22 cellular contexts compared by ENCODE assay signal in the genomic region with DNA sequence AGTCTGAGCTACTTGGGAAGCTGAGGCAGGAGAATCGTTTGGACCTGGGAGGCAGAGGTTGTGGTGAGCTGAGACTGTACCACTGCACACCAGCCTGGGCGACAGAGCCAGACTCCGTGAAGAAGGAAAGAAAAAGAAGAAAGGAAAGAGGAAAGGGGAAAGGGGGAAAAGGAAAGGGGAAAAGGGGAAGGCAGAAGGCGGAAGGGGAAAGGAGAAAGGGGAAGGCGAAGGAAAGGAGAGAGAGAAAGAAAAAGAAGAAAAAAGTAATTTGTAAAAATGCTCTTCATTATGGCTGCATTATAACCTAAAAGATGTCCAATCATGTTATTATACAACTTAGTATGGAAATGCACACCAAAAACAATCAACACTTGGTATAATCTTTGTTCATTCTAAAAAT.
"Had no signal": no experiment of that assay in that cellular context is flagged by ENCODE, and none has a peak within 500 bp of the region (broad histone marks: within the 10 kb centered on the region; RNA-seq: fewer than 3 reads in every experiment).

No MANE protein-coding gene starts in this region.

- ATAC-seq: left colon; natural killer cell treated with Interleukin-12 subunit alpha and Interleukin-12 subunit beta and Interleukin-15 and Interleukin-18, amount 100 ng/mL, for 72 hours had no signal

- H3K4me3 ChIP-seq: skin epidermis, thoracic aorta had no signal

- FAIRE-seq: bronchial epithelial cell, colon, kidney had no signal

- H3K27me3 Mint-ChIP-seq: activated CD4-positive, alpha-beta memory T cell treated with anti-CD3 and anti-CD28 coated beads, Interleukin-2, amount 10 ng/mL, durations not matched to agents 7 days and 5 days; activated CD4-positive, alpha-beta T cell treated with anti-CD3 and anti-CD28 coated beads, Interleukin-2, amount 10 ng/mL, durations not matched to agents 7 days and 5 days; activated naive CD4-positive, alpha-beta T cell treated with anti-CD3 and anti-CD28 coated beads, Interleukin-2, amount 10 ng/mL, durations not matched to agents 7 days and 5 days; activated T-cell treated with anti-CD3 and anti-CD28 coated beads, Interleukin-2, amount 50 U/mL, for 24 hours; central memory CD8-positive, alpha-beta T cell; natural killer cell treated with Interleukin-12 subunit alpha and Interleukin-12 subunit beta and Interleukin-15 and Interleukin-18, amount 100 ng/mL, for 72 hours; stimulated activated naive CD8-positive, alpha-beta T cell treated with anti-CD3 and anti-CD28 coated beads, Interleukin-15, Interleukin-2, amounts not matched to agents 100 ng/mL and 50 ng/mL, for 24 hours had no signal

- H3K36me3 Mint-ChIP-seq: natural killer cell treated with Interleukin-12 subunit alpha and Interleukin-12 subunit beta and Interleukin-15 and Interleukin-18, amount 100 ng/mL, for 72 hours had no signal

- H3K4me1 Mint-ChIP-seq: activated naive CD4-positive, alpha-beta T cell treated with anti-CD3 and anti-CD28 coated beads, Interleukin-2, amount 10 ng/mL, durations not matched to agents 7 days and 5 days had no signal

- H3K4me3 Mint-ChIP-seq: activated CD4-positive, alpha-beta memory T cell treated with anti-CD3 and anti-CD28 coated beads, Interleukin-2, amount 10 ng/mL, durations not matched to agents 7 days and 5 days; activated CD4-positive, alpha-beta T cell treated with anti-CD3 and anti-CD28 coated beads, Interleukin-2, amount 10 ng/mL, durations not matched to agents 7 days and 5 days; activated naive CD4-positive, alpha-beta T cell treated with anti-CD3 and anti-CD28 coated beads, Interleukin-2, amount 10 ng/mL, durations not matched to agents 7 days and 5 days; activated T-cell treated with anti-CD3 and anti-CD28 coated beads, Interleukin-2, amount 50 U/mL, for 24 hours; central memory CD8-positive, alpha-beta T cell; immature natural killer cell; natural killer cell treated with Interleukin-12 subunit alpha and Interleukin-12 subunit beta and Interleukin-15 and Interleukin-18, amount 100 ng/mL, for 72 hours; stimulated activated naive CD8-positive, alpha-beta T cell treated with anti-CD3 and anti-CD28 coated beads, Interleukin-15, Interleukin-2, amounts not matched to agents 100 ng/mL and 50 ng/mL, for 24 hours had no signal

- DNase-seq: activated CD4-positive, alpha-beta memory T cell treated with anti-CD3 and anti-CD28 coated beads, Interleukin-2, amount 10 ng/mL, durations not matched to agents 7 days and 5 days; activated CD4-positive, alpha-beta T cell treated with anti-CD3 and anti-CD28 coated beads for 1 hour; activated CD4-positive, alpha-beta T cell treated with anti-CD3 and anti-CD28 coated beads, Interleukin-2, amount 10 ng/mL, durations not matched to agents 7 days and 5 days; activated CD8-positive, alpha-beta memory T cell treated with anti-CD3 and anti-CD28 coated beads, Interleukin-2, amount 50 U/mL, for 48 hours; activated gamma-delta T cell; activated naive CD4-positive, alpha-beta T cell treated with anti-CD3 and anti-CD28 coated beads, Interleukin-2, amount 10 ng/mL, durations not matched to agents 7 days and 5 days; activated T-cell treated with anti-CD3 and anti-CD28 coated beads, Interleukin-2, amount 50 U/mL, for 24 hours; effector memory CD4-positive, alpha-beta T cell; immature natural killer cell; kidney; left colon; stimulated activated CD4-positive, alpha-beta T cell treated with anti-CD3 and anti-CD28 coated beads, Interleukin-12 subunit alpha, Interleukin-12 subunit beta, amount 100 ng/mL, for 4 hours; stimulated activated CD4-positive, alpha-beta T cell treated with anti-CD3 and anti-CD28 coated beads, Interleukin-4, amount 100 ng/mL, for 1 hour; T-helper 2 cell; trophoblast cell had no signal

- H3K9me3 ChIP-seq: thoracic aorta had no signal

- H3K36me3 ChIP-seq: thoracic aorta had no signal

- H3K27ac ChIP-seq: skin epidermis, thoracic aorta had no signal

- H3K27ac Mint-ChIP-seq: activated CD4-positive, alpha-beta memory T cell treated with anti-CD3 and anti-CD28 coated beads, Interleukin-2, amount 10 ng/mL, durations not matched to agents 7 days and 5 days; activated CD4-positive, alpha-beta T cell treated with anti-CD3 and anti-CD28 coated beads, Interleukin-2, amount 10 ng/mL, durations not matched to agents 7 days and 5 days; activated naive CD4-positive, alpha-beta T cell treated with anti-CD3 and anti-CD28 coated beads, Interleukin-2, amount 10 ng/mL, durations not matched to agents 7 days and 5 days had no signal

- H3K9me3 Mint-ChIP-seq: activated CD4-positive, alpha-beta memory T cell treated with anti-CD3 and anti-CD28 coated beads, Interleukin-2, amount 10 ng/mL, durations not matched to agents 7 days and 5 days; activated CD4-positive, alpha-beta T cell treated with anti-CD3 and anti-CD28 coated beads, Interleukin-2, amount 10 ng/mL, durations not matched to agents 7 days and 5 days; activated naive CD4-positive, alpha-beta T cell treated with anti-CD3 and anti-CD28 coated beads, Interleukin-2, amount 10 ng/mL, durations not matched to agents 7 days and 5 days; activated T-cell treated with anti-CD3 and anti-CD28 coated beads, Interleukin-2, amount 50 U/mL, for 24 hours; central memory CD8-positive, alpha-beta T cell; immature natural killer cell; natural killer cell treated with Interleukin-12 subunit alpha and Interleukin-12 subunit beta and Interleukin-15 and Interleukin-18, amount 100 ng/mL, for 72 hours; stimulated activated naive CD8-positive, alpha-beta T cell treated with anti-CD3 and anti-CD28 coated beads, Interleukin-15, Interleukin-2, amounts not matched to agents 100 ng/mL and 50 ng/mL, for 24 hours had no signal
